ENCODE assay signal across 2 cellular contexts in the genomic region with DNA sequence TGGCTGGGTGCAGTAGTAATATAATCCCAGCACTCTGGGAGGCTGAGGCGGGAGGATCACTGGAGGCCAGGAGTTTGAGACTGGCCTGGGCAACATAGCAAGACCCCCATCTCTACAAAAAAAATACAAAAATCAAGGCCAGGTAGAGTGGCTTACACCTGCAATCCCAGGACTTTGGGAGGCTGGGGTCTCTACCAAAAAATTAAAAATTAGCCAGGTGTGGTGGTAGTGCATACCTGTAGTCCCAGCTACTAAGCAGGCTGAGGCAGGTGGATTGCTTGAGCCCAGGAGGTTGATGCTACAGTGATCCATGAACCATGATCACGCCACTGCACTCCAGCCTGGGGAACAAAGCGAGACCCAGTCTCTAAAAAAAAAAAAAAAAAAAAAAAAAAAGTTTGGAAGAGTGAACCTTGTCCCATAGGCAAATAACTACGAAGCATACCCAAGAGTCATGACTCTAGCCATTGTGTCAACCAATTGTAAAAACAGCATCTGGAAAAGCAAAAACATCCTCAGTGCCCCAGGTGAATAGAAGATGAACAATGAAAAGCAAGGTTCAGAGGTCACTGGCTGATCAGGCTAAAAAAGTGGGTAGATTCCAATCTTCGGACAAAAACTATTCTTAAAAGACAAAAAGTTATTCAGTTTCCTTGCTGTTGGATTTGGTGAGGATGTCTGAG.
TF ChIP-seq lines count a peak whose summit lies in the region.

No MANE protein-coding gene starts in this region.

TF ChIP-seq in A549, 52 proteins besides CTCF, POLR2A, EP300 and RAD21:
- TF ChIP-seq ZSCAN20 (CRISPR knock-in tag; IDR thresholded peaks at IDR 0.05) = no peak
- no peak for TF ChIP-seq EHF (CRISPR knock-in tag; IDR thresholded peaks at IDR 0.05)
- TF ChIP-seq NR3C1 (IDR thresholded peaks at IDR 0.05) = no peak
- TF ChIP-seq, protein P1, sequence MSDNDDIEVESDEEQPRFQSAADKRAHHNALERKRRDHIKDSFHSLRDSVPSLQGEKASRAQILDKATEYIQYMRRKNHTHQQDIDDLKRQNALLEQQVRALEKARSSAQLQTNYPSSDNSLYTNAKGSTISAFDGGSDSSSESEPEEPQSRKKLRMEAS (IDR thresholded peaks at IDR 0.05) = no peak
- no peak for TF ChIP-seq TP53 (CRISPR knock-in tag; IDR thresholded peaks at IDR 0.05)
- no peak for TF ChIP-seq EHMT2 (IDR thresholded peaks at IDR 0.05; ENCODE audit: low read depth)
- TF ChIP-seq KDM1A (IDR thresholded peaks at IDR 0.05; ENCODE audit: low read depth) = no peak

TF ChIP-seq in HepG2, 621 proteins besides CTCF, POLR2A, EP300 and RAD21 (continues in another document):
- no peak for TF ChIP-seq MEIS1 (CRISPR knock-in tag; IDR thresholded peaks at IDR 0.05; ENCODE audit: borderline replicate concordance)
- TF ChIP-seq, protein P2, sequence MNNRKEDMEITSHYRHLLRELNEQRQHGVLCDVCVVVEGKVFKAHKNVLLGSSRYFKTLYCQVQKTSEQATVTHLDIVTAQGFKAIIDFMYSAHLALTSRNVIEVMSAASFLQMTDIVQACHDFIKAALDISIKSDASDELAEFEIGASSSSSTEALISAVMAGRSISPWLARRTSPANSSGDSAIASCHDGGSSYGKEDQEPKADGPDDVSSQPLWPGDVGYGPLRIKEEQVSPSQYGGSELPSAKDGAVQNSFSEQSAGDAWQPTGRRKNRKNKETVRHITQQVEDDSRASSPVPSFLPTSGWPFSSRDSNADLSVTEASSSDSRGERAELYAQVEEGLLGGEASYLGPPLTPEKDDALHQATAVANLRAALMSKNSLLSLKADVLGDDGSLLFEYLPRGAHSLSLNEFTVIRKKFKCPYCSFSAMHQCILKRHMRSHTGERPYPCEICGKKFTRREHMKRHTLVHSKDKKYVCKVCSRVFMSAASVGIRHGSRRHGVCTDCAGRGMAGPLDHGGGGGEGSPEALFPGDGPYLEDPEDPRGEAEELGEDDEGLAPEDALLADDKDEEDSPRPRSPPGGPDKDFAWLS (CRISPR knock-in tag; IDR thresholded peaks at IDR 0.05; ENCODE audit: borderline replicate concordance) = no peak
- no peak; the same call in 1 of the 2 replicates for TF ChIP-seq HMG20B (CRISPR knock-in tag; conservative IDR thresholded peaks at IDR 0.05)
- no peak for TF ChIP-seq MAFG (CRISPR knock-in tag; IDR thresholded peaks at IDR 0.05)
- 0 out of 2 replicates have a peak, but pooled peaks have one; percentile 19 for TF ChIP-seq GATAD1 (CRISPR knock-in tag; IDR thresholded peaks at IDR 0.05)
- TF ChIP-seq FLYWCH1 (CRISPR knock-in tag; IDR thresholded peaks at IDR 0.05) = no peak
- no peak for TF ChIP-seq NR3C1 (CRISPR knock-in tag; IDR thresholded peaks at IDR 0.05)
- TF ChIP-seq, protein P3, sequence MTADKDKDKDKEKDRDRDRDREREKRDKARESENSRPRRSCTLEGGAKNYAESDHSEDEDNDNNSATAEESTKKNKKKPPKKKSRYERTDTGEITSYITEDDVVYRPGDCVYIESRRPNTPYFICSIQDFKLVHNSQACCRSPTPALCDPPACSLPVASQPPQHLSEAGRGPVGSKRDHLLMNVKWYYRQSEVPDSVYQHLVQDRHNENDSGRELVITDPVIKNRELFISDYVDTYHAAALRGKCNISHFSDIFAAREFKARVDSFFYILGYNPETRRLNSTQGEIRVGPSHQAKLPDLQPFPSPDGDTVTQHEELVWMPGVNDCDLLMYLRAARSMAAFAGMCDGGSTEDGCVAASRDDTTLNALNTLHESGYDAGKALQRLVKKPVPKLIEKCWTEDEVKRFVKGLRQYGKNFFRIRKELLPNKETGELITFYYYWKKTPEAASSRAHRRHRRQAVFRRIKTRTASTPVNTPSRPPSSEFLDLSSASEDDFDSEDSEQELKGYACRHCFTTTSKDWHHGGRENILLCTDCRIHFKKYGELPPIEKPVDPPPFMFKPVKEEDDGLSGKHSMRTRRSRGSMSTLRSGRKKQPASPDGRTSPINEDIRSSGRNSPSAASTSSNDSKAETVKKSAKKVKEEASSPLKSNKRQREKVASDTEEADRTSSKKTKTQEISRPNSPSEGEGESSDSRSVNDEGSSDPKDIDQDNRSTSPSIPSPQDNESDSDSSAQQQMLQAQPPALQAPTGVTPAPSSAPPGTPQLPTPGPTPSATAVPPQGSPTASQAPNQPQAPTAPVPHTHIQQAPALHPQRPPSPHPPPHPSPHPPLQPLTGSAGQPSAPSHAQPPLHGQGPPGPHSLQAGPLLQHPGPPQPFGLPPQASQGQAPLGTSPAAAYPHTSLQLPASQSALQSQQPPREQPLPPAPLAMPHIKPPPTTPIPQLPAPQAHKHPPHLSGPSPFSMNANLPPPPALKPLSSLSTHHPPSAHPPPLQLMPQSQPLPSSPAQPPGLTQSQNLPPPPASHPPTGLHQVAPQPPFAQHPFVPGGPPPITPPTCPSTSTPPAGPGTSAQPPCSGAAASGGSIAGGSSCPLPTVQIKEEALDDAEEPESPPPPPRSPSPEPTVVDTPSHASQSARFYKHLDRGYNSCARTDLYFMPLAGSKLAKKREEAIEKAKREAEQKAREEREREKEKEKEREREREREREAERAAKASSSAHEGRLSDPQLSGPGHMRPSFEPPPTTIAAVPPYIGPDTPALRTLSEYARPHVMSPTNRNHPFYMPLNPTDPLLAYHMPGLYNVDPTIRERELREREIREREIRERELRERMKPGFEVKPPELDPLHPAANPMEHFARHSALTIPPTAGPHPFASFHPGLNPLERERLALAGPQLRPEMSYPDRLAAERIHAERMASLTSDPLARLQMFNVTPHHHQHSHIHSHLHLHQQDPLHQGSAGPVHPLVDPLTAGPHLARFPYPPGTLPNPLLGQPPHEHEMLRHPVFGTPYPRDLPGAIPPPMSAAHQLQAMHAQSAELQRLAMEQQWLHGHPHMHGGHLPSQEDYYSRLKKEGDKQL (CRISPR knock-in tag; IDR thresholded peaks at IDR 0.05; ENCODE audit: low read depth) = peak; percentile 75; the same call in 1 of the 2 replicates
- TF ChIP-seq, protein P4, sequence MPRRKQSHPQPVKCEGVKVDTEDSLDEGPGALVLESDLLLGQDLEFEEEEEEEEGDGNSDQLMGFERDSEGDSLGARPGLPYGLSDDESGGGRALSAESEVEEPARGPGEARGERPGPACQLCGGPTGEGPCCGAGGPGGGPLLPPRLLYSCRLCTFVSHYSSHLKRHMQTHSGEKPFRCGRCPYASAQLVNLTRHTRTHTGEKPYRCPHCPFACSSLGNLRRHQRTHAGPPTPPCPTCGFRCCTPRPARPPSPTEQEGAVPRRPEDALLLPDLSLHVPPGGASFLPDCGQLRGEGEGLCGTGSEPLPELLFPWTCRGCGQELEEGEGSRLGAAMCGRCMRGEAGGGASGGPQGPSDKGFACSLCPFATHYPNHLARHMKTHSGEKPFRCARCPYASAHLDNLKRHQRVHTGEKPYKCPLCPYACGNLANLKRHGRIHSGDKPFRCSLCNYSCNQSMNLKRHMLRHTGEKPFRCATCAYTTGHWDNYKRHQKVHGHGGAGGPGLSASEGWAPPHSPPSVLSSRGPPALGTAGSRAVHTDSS (CRISPR knock-in tag; conservative IDR thresholded peaks at IDR 0.05) = no peak
- no peak for TF ChIP-seq ZNF12 (CRISPR knock-in tag; IDR thresholded peaks at IDR 0.05)
- TF ChIP-seq RCOR2 (CRISPR knock-in tag; IDR thresholded peaks at IDR 0.05) = peak; percentile 76
- TF ChIP-seq, protein P5, sequence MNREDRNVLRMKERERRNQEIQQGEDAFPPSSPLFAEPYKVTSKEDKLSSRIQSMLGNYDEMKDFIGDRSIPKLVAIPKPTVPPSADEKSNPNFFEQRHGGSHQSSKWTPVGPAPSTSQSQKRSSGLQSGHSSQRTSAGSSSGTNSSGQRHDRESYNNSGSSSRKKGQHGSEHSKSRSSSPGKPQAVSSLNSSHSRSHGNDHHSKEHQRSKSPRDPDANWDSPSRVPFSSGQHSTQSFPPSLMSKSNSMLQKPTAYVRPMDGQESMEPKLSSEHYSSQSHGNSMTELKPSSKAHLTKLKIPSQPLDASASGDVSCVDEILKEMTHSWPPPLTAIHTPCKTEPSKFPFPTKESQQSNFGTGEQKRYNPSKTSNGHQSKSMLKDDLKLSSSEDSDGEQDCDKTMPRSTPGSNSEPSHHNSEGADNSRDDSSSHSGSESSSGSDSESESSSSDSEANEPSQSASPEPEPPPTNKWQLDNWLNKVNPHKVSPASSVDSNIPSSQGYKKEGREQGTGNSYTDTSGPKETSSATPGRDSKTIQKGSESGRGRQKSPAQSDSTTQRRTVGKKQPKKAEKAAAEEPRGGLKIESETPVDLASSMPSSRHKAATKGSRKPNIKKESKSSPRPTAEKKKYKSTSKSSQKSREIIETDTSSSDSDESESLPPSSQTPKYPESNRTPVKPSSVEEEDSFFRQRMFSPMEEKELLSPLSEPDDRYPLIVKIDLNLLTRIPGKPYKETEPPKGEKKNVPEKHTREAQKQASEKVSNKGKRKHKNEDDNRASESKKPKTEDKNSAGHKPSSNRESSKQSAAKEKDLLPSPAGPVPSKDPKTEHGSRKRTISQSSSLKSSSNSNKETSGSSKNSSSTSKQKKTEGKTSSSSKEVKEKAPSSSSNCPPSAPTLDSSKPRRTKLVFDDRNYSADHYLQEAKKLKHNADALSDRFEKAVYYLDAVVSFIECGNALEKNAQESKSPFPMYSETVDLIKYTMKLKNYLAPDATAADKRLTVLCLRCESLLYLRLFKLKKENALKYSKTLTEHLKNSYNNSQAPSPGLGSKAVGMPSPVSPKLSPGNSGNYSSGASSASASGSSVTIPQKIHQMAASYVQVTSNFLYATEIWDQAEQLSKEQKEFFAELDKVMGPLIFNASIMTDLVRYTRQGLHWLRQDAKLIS (CRISPR knock-in tag; IDR thresholded peaks at IDR 0.05) = no peak
- TF ChIP-seq CEBPB (IDR thresholded peaks at IDR 0.05; ENCODE audit: borderline replicate concordance, low read depth, low read length) = no peak
- TF ChIP-seq, protein P6, sequence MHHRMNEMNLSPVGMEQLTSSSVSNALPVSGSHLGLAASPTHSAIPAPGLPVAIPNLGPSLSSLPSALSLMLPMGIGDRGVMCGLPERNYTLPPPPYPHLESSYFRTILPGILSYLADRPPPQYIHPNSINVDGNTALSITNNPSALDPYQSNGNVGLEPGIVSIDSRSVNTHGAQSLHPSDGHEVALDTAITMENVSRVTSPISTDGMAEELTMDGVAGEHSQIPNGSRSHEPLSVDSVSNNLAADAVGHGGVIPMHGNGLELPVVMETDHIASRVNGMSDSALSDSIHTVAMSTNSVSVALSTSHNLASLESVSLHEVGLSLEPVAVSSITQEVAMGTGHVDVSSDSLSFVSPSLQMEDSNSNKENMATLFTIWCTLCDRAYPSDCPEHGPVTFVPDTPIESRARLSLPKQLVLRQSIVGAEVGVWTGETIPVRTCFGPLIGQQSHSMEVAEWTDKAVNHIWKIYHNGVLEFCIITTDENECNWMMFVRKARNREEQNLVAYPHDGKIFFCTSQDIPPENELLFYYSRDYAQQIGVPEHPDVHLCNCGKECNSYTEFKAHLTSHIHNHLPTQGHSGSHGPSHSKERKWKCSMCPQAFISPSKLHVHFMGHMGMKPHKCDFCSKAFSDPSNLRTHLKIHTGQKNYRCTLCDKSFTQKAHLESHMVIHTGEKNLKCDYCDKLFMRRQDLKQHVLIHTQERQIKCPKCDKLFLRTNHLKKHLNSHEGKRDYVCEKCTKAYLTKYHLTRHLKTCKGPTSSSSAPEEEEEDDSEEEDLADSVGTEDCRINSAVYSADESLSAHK (CRISPR knock-in tag; IDR thresholded peaks at IDR 0.05; ENCODE audit: borderline replicate concordance) = no peak
- peak; percentile 43; the same call in 1 of the 2 replicates for TF ChIP-seq SIX1 (CRISPR knock-in tag; IDR thresholded peaks at IDR 0.05; ENCODE audit: borderline replicate concordance)
- TF ChIP-seq TMF1 (CRISPR knock-in tag; IDR thresholded peaks at IDR 0.05; ENCODE audit: low read depth) = no peak
- TF ChIP-seq YEATS4 (CRISPR knock-in tag; IDR thresholded peaks at IDR 0.05; ENCODE audit: borderline replicate concordance) = no peak; the same call in 1 of the 2 replicates
- TF ChIP-seq ZNF34 (CRISPR knock-in tag; IDR thresholded peaks at IDR 0.05; ENCODE audit: borderline replicate concordance) = no peak
- no peak for TF ChIP-seq RARG (CRISPR knock-in tag; IDR thresholded peaks at IDR 0.05; ENCODE audit: low read depth)
- TF ChIP-seq KLF13 (CRISPR knock-in tag; IDR thresholded peaks at IDR 0.05) = no peak
- no peak for TF ChIP-seq ZNF30 (CRISPR knock-in tag; IDR thresholded peaks at IDR 0.05)
- no peak for TF ChIP-seq SNRNP70 (IDR thresholded peaks at IDR 0.05; ENCODE audit: low read depth, low read length)
- TF ChIP-seq ZFP36L2 (CRISPR knock-in tag; IDR thresholded peaks at IDR 0.05) = no peak
- TF ChIP-seq ISL2 (CRISPR knock-in tag; IDR thresholded peaks at IDR 0.05) = peak; percentile 68
- TF ChIP-seq WIZ (CRISPR knock-in tag; IDR thresholded peaks at IDR 0.05) = no peak
- TF ChIP-seq, protein P7, sequence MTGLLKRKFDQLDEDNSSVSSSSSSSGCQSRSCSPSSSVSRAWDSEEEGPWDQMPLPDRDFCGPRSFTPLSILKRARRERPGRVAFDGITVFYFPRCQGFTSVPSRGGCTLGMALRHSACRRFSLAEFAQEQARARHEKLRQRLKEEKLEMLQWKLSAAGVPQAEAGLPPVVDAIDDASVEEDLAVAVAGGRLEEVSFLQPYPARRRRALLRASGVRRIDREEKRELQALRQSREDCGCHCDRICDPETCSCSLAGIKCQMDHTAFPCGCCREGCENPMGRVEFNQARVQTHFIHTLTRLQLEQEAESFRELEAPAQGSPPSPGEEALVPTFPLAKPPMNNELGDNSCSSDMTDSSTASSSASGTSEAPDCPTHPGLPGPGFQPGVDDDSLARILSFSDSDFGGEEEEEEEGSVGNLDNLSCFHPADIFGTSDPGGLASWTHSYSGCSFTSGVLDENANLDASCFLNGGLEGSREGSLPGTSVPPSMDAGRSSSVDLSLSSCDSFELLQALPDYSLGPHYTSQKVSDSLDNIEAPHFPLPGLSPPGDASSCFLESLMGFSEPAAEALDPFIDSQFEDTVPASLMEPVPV (CRISPR knock-in tag; IDR thresholded peaks at IDR 0.05) = no peak
- TF ChIP-seq, protein P8, sequence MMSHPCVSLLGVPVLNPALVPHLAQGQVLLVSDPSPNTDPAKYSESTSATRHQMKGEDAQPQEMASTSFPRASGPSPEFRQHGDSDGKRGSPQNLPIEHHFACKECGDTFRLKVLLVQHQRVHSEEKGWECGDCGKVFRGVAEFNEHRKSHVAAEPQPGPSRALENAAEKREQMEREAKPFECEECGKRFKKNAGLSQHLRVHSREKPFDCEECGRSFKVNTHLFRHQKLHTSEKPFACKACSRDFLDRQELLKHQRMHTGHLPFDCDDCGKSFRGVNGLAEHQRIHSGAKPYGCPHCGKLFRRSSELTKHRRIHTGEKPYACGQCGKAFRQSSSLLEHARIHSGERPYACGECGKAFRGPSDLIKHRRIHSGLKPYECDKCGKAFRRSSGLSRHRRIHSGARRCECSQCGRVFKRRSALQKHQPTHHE (CRISPR knock-in tag; IDR thresholded peaks at IDR 0.05; ENCODE audit: borderline replicate concordance) = no peak
- TF ChIP-seq ZNF432 (CRISPR knock-in tag; IDR thresholded peaks at IDR 0.05; ENCODE audit: borderline replicate concordance) = no peak
- TF ChIP-seq ZNF563 (CRISPR knock-in tag; IDR thresholded peaks at IDR 0.05) = no peak
- TF ChIP-seq NBN (conservative IDR thresholded peaks at IDR 0.05) = no peak
- peak; percentile 47; the same call in 1 of the 2 replicates for TF ChIP-seq FOXO1 (CRISPR knock-in tag; IDR thresholded peaks at IDR 0.05)
- TF ChIP-seq MLLT10 (CRISPR knock-in tag; IDR thresholded peaks at IDR 0.05) = no peak
- TF ChIP-seq SETDB1 (CRISPR knock-in tag; IDR thresholded peaks at IDR 0.05; ENCODE audit: borderline replicate concordance) = no peak
- TF ChIP-seq ETV5 (CRISPR knock-in tag; IDR thresholded peaks at IDR 0.05; ENCODE audit: borderline replicate concordance) = peak; percentile 28; the same call in 1 of the 2 replicates
- no peak for TF ChIP-seq HNRNPK (IDR thresholded peaks at IDR 0.05; ENCODE audit: low read depth, low read length, poor library complexity, severe bottlenecking)
- TF ChIP-seq TGIF2 (CRISPR knock-in tag; IDR thresholded peaks at IDR 0.05) = no peak
- TF ChIP-seq ATAD3A (CRISPR knock-in tag; IDR thresholded peaks at IDR 0.05) = no peak
